27 cellular contexts compared by ENCODE assay signal in genomic region chr3:115804200-115804599, GRCh38.
A peak's percentile ranks its signal among the peaks of the same experiment; 100 is the strongest.
DNase-seq lines count a peak whose midpoint lies in the region; ATAC-seq, FAIRE-seq and TF ChIP-seq lines count a peak whose summit lies in the region.
"Had no signal": no experiment of that assay in that cellular context is flagged by ENCODE, and none has a peak within 500 bp of the region (broad histone marks: within the 10 kb centered on the region; RNA-seq: fewer than 3 reads in every experiment).

No MANE protein-coding gene starts in this region.

- no peaks in the 10 kb centered on the region for H3K27me3 Mint-ChIP-seq in astrocyte (ENCODE audit: low read depth, unreplicated experiment)

- H3K9me3 ChIP-seq in AG04450 (ENCODE audit: control insufficient read depth, insufficient read depth, low read length) (no peaks in the 10 kb centered on the region), HUES6 (ENCODE audit: control insufficient read depth, insufficient read depth, low read depth, low read length) (peaks cover 6% of the 10 kb centered on the region; the same call in 1 of the 2 replicates), astrocyte (ENCODE audit: insufficient read depth, low read depth, low read length) (no peaks in the 10 kb centered on the region), hepatocyte (ENCODE audit: low read depth) (no peaks in the 10 kb centered on the region)
- H3K9me3 ChIP-seq: BLaER1 treated with 17β-estradiol and CSF1 and Interleukin-3, amounts not matched to agents 10 nM and 100 nM; MG63; sigmoid colon; thyroid gland had no signal

- ATAC-seq in omental fat pad (ENCODE audit: low FRiP score), result peak; percentile 8
- ATAC-seq: K562; left colon; stimulated activated naive CD8-positive, alpha-beta T cell treated with anti-CD3 and anti-CD28 coated beads, Interleukin-15, amount 100 ng/mL, for 72 hours had no signal

- no peak for TF ChIP-seq CTCF in AG04450 (IDR thresholded peaks at IDR 0.05; ENCODE audit: low read depth, low read length)
- TF ChIP-seq CTCF in astrocyte (IDR thresholded peaks at IDR 0.05; ENCODE audit: insufficient read depth, low read depth, low read length), result no peak
- no peak for TF ChIP-seq CTCF in omental fat pad (IDR thresholded peaks at IDR 0.05)
- TF ChIP-seq CTCF in GM20000 (IDR thresholded peaks at IDR 0.05; ENCODE audit: extremely low read depth, missing control alignments), result no peak
- TF ChIP-seq CTCF in hepatocyte (IDR thresholded peaks at IDR 0.05; ENCODE audit: poor library complexity), result no peak

- H3K27ac ChIP-seq in AG04450 (ENCODE audit: low read depth, low read length) (peak overlapping the region; percentile 73), HUES6 (ENCODE audit: low read depth, low read length) (peak overlapping the region; percentile 46; the same call in 1 of the 2 replicates), astrocyte (ENCODE audit: low read depth, low read length) (peak overlapping the region; percentile 95), hepatocyte (no peak overlapping the region)
- H3K27ac ChIP-seq: BLaER1 treated with 17β-estradiol and CSF1 and Interleukin-3, amounts not matched to agents 10 nM and 100 nM; cardiac muscle cell; coronary artery; thyroid gland; WERI-Rb-1 had no signal

- peak overlapping the region; percentile 58 for H3K27ac Mint-ChIP-seq in astrocyte (ENCODE audit: unreplicated experiment)
- H3K27ac Mint-ChIP-seq: activated naive CD4-positive, alpha-beta T cell treated with anti-CD3 and anti-CD28 coated beads, Interleukin-2, amount 50 U/mL, for 72 hours; progenitor cell of endocrine pancreas; stimulated activated naive CD8-positive, alpha-beta T cell treated with anti-CD3 and anti-CD28 coated beads, Interleukin-15, amount 100 ng/mL, for 72 hours had no signal

- peaks cover 47% of the 10 kb centered on the region for H3K4me1 ChIP-seq in HUES6 (ENCODE audit: control insufficient read depth, insufficient read depth, low read length)
- peaks cover 33% of the 10 kb centered on the region for H3K4me1 ChIP-seq in astrocyte (ENCODE audit: insufficient read depth, low read length)
- H3K4me1 ChIP-seq in hepatocyte (ENCODE audit: insufficient read depth), result peaks cover under 1% of the 10 kb centered on the region
- H3K4me1 ChIP-seq: BLaER1 treated with 17β-estradiol and CSF1 and Interleukin-3, amounts not matched to agents 10 nM and 100 nM; thyroid gland had no signal

- H3K36me3 ChIP-seq in HUES6 (ENCODE audit: control insufficient read depth, insufficient read depth, low read length) (peaks cover 4% of the 10 kb centered on the region; the same call in 1 of the 2 replicates), astrocyte (ENCODE audit: insufficient read depth, low read length) (no peaks in the 10 kb centered on the region), hepatocyte (replicated peaks; ENCODE audit: insufficient read depth, low read depth) (no peaks in the 10 kb centered on the region)
- H3K36me3 ChIP-seq: BLaER1 treated with 17β-estradiol and CSF1 and Interleukin-3, amounts not matched to agents 10 nM and 100 nM; cardiac muscle cell; MG63; sigmoid colon; thyroid gland; WERI-Rb-1 had no signal

- H4K20me1 ChIP-seq in astrocyte (ENCODE audit: insufficient read depth, low read length), result no peaks in the 10 kb centered on the region
- H4K20me1 ChIP-seq in hepatocyte (ENCODE audit: insufficient read depth, poor library complexity, severe bottlenecking), result no peaks in the 10 kb centered on the region
- H4K20me1 ChIP-seq: BLaER1 treated with 17β-estradiol and CSF1 and Interleukin-3, amounts not matched to agents 10 nM and 100 nM had no signal

- no peaks in the 10 kb centered on the region for H3K79me2 ChIP-seq in astrocyte (ENCODE audit: insufficient read depth, low read length)
- H3K79me2 ChIP-seq in hepatocyte, result no peaks in the 10 kb centered on the region

- H3K9me2 ChIP-seq in hepatocyte (replicated peaks; ENCODE audit: insufficient read depth), result no peaks in the 10 kb centered on the region

- H3K4me3 Mint-ChIP-seq in astrocyte (ENCODE audit: unreplicated experiment), result no peak overlapping the region
- H3K4me3 Mint-ChIP-seq: stimulated activated naive CD8-positive, alpha-beta T cell treated with anti-CD3 and anti-CD28 coated beads, Interleukin-15, amount 100 ng/mL, for 72 hours had no signal

- DNase-seq in AG04450 (ENCODE audit: low read depth, low spot score), result no peak
- no peak for DNase-seq in astrocyte (ENCODE audit: low read depth)
- DNase-seq in omental fat pad (ENCODE audit: low spot score), result no peak
- DNase-seq in GM20000 (ENCODE audit: low spot score), result no peak
- no peak for DNase-seq in hepatocyte (ENCODE audit: low spot score)
- DNase-seq in NCI-H774 (lab: John Stamatoyannopoulos, UW), result no peak
- DNase-seq: activated CD4-positive, alpha-beta T cell treated with anti-CD3 and anti-CD28 coated beads, Interleukin-2, amount 50 U/mL, for 48 hours; DMS53; effector memory CD4-positive, alpha-beta T cell; erythroblast; left colon; MG63; NCI-H2029 treated with DMSO at 0.1 percent for 48 hours; NCI-H748 treated with DMSO at 0.1 percent for 48 hours; sigmoid colon; stimulated activated naive CD8-positive, alpha-beta T cell treated with anti-CD3 and anti-CD28 coated beads, Interleukin-15, amount 100 ng/mL, for 72 hours; T1000; thyroid gland; WERI-Rb-1 had no signal

- H3K4me2 ChIP-seq in astrocyte (ENCODE audit: low read length) (peak overlapping the region; percentile 65), hepatocyte (no peak overlapping the region)
- H3K4me2 ChIP-seq: BLaER1 treated with 17β-estradiol and CSF1 and Interleukin-3, amounts not matched to agents 10 nM and 100 nM had no signal

- no peak for FAIRE-seq in astrocyte (lab: Jason Lieb, UNC)
- FAIRE-seq: G401.6, K562 had no signal

- no peaks in the 10 kb centered on the region for H3K36me3 Mint-ChIP-seq in astrocyte (ENCODE audit: low read depth, unreplicated experiment)
- H3K36me3 Mint-ChIP-seq: activated naive CD4-positive, alpha-beta T cell treated with anti-CD3 and anti-CD28 coated beads, Interleukin-2, amount 50 U/mL, for 72 hours had no signal

- POLR2A ChIA-PET in AG04450 (lab: Yijun Ruan, JAX), result interaction anchor here (0.7 to 1.8 kb wide), 2 partner anchors 15 to 20 kb away, joined by 3 to 21 read pairs; no protein-coding TSS in a partner anchor

- H3K27me3 ChIP-seq in AG04450 (ENCODE audit: control insufficient read depth, insufficient read depth, low read length) (no peaks in the 10 kb centered on the region), HUES6 (ENCODE audit: control insufficient read depth, insufficient read depth, low read length) (no peaks in the 10 kb centered on the region), astrocyte (ENCODE audit: insufficient read depth, low read length) (no peaks in the 10 kb centered on the region), hepatocyte (no peaks in the 10 kb centered on the region)
- H3K27me3 ChIP-seq: BLaER1 treated with 17β-estradiol and CSF1 and Interleukin-3, amounts not matched to agents 10 nM and 100 nM; cardiac muscle cell; MG63; sigmoid colon; thyroid gland had no signal

- H3K9me3 Mint-ChIP-seq in astrocyte (ENCODE audit: unreplicated experiment), result no peaks in the 10 kb centered on the region
- H3K9me3 Mint-ChIP-seq: activated naive CD4-positive, alpha-beta T cell treated with anti-CD3 and anti-CD28 coated beads, Interleukin-2, amount 50 U/mL, for 72 hours; stimulated activated naive CD8-positive, alpha-beta T cell treated with anti-CD3 and anti-CD28 coated beads, Interleukin-15, amount 100 ng/mL, for 72 hours had no signal

- WGBS in hepatocyte (ENCODE audit: low lambda C conversion rate, missing lambda C conversion rate), result 96% methylated on average over 2 of the region's 2 CpGs

- CTCF ChIA-PET in AG04450 (lab: Charles Lee), result interaction anchor here (0.7 to 3.8 kb wide), 3 partner anchors 11 to 587 kb away, joined by 3 to 34 read pairs (median 5); no protein-coding TSS in a partner anchor

- peaks cover 18% of the 10 kb centered on the region for H3K4me1 Mint-ChIP-seq in astrocyte (ENCODE audit: low read depth, unreplicated experiment)
- H3K4me1 Mint-ChIP-seq: stimulated activated naive CD8-positive, alpha-beta T cell treated with anti-CD3 and anti-CD28 coated beads, Interleukin-15, amount 100 ng/mL, for 72 hours had no signal

- no peak overlapping the region for H3K4me3 ChIP-seq in AG04450 (ENCODE audit: low read depth, low read length)
- H3K4me3 ChIP-seq in HUES6 (ENCODE audit: low read depth, low read length), result no peak overlapping the region
- no peak overlapping the region for H3K4me3 ChIP-seq in astrocyte (ENCODE audit: insufficient read depth, low read depth, low read length)
- no peak overlapping the region for H3K4me3 ChIP-seq in hepatocyte
- H3K4me3 ChIP-seq: BLaER1 treated with 17β-estradiol and CSF1 and Interleukin-3, amounts not matched to agents 10 nM and 100 nM; cardiac muscle cell; coronary artery; K562; MG63; sigmoid colon; thyroid gland had no signal

- no peak overlapping the region for H2AFZ ChIP-seq in astrocyte (ENCODE audit: low read depth, low read length)
- no peak overlapping the region for H2AFZ ChIP-seq in hepatocyte

- no peak overlapping the region for H3K9ac ChIP-seq in HUES6 (ENCODE audit: low read length)
- H3K9ac ChIP-seq in astrocyte (ENCODE audit: low read length), result peak overlapping the region; percentile 73
- H3K9ac ChIP-seq: BLaER1 treated with 17β-estradiol and CSF1 and Interleukin-3, amounts not matched to agents 10 nM and 100 nM had no signal
